In the genomic region with DNA sequence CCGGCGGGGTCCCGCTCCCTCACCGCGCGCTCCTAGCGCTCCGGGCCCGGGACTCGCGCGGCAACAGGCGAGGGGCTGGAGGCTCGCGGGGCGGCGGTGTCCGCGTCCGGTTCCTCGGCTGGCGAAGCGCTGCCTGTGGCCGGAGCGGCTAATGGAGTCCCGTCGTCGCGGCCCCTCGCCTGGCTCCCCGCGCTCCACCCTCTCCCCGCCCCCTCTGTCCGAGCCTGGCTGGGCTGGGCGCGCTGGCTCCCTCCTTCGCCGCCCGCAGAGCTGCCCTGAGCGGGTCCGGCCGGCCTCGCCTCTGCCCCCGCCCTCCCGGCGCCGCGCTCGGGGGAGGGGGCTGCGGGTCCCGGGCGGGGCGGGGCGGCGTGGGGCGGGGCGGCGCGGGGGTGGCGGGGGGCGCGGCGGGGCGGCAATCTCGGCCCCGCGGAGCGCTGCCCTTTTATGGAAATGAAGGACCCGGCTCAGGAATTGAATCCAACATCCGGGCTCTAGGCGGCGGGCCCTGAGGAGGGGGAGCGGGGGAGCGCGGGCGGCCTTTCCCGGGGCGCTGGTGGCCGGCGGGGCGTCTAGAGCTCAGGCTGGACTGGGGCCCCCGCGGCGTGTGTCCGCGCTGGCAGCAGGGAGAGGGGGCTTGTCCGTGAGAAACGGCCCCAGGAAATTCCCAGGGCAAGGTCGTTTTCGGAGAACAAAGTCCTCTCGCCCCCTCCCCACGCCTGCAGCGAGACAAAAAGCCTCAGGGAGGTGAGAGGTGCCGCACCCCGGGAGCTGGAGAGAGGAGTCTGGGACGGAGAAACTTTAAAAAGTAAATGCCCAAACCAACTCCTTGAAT, we compare ENCODE assay signal across 1 cellular context.
TF ChIP-seq lines count a peak whose summit lies in the region.

A gene with protein sequence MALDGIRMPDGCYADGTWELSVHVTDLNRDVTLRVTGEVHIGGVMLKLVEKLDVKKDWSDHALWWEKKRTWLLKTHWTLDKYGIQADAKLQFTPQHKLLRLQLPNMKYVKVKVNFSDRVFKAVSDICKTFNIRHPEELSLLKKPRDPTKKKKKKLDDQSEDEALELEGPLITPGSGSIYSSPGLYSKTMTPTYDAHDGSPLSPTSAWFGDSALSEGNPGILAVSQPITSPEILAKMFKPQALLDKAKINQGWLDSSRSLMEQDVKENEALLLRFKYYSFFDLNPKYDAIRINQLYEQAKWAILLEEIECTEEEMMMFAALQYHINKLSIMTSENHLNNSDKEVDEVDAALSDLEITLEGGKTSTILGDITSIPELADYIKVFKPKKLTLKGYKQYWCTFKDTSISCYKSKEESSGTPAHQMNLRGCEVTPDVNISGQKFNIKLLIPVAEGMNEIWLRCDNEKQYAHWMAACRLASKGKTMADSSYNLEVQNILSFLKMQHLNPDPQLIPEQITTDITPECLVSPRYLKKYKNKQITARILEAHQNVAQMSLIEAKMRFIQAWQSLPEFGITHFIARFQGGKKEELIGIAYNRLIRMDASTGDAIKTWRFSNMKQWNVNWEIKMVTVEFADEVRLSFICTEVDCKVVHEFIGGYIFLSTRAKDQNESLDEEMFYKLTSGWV (minus strand): TSS at position 153 of the 832 bp plus-strand sequence. CDS start 482 bp downstream, outside the sequence.

TF ChIP-seq in HEK293, 187 proteins besides CTCF, POLR2A, EP300 and RAD21 (continued from another document and continues in another):
- TF ChIP-seq ZNF335 (tag by site-specific recombination; conservative IDR thresholded peaks at IDR 0.05) (peak; percentile 67; the same call in 1 of the 2 replicates), ZNF776 (tag by site-specific recombination; IDR thresholded peaks at IDR 0.05; ENCODE audit: borderline replicate concordance) (no peak), ZNF600 (tag by site-specific recombination; IDR thresholded peaks at IDR 0.05) (no peak), ZNF138 (tag by site-specific recombination; IDR thresholded peaks at IDR 0.05; ENCODE audit: borderline replicate concordance) (no peak), ZNF211 (tag by site-specific recombination; IDR thresholded peaks at IDR 0.05; ENCODE audit: low read depth) (no peak), WT1 (tag by site-specific recombination; IDR thresholded peaks at IDR 0.05) (0 out of 2 replicates have a peak, but pooled peaks have one; percentile 32), ZNF692 (tag by site-specific recombination; IDR thresholded peaks at IDR 0.05) (peak; percentile 14; the same call in 1 of the 2 replicates), GLI4 (tag by site-specific recombination; IDR thresholded peaks at IDR 0.05) (no peak), SETDB1 (IDR thresholded peaks at IDR 0.05; ENCODE audit: insufficient read length, low read length) (no peak), ZNF791 (tag by site-specific recombination; IDR thresholded peaks at IDR 0.05) (no peak), ZXDB (tag by site-specific recombination; IDR thresholded peaks at IDR 0.05) (0 out of 2 replicates have a peak, but pooled peaks have one; percentile 13), ZNF843 (tag by site-specific recombination; IDR thresholded peaks at IDR 0.05) (0 out of 2 replicates have a peak, but pooled peaks have one; percentile 14), ZNF660 (tag by site-specific recombination; IDR thresholded peaks at IDR 0.05) (peak; percentile 50; the same call in 1 of the 2 replicates), ZNF785 (tag by site-specific recombination; IDR thresholded peaks at IDR 0.05) (no peak), ZNF350 (tag by site-specific recombination; IDR thresholded peaks at IDR 0.05) (no peak), ZNF830 (tag by site-specific recombination; IDR thresholded peaks at IDR 0.05; ENCODE audit: low read depth) (no peak), ZNF202 (tag by site-specific recombination; IDR thresholded peaks at IDR 0.05; ENCODE audit: borderline replicate concordance) (no peak), ZNF146 (tag by site-specific recombination; IDR thresholded peaks at IDR 0.05) (no peak), ZIC2 (tag by site-specific recombination; IDR thresholded peaks at IDR 0.05) (peak; percentile 66), ZNF398 (tag by site-specific recombination; IDR thresholded peaks at IDR 0.05) (peak; percentile 26), ZNF473 (tag by site-specific recombination; IDR thresholded peaks at IDR 0.05) (no peak), ZNF521 (tag by site-specific recombination; IDR thresholded peaks at IDR 0.05) (no peak), ZNF645 (tag by site-specific recombination; IDR thresholded peaks at IDR 0.05) (no peak), ZNF394 (tag by site-specific recombination; IDR thresholded peaks at IDR 0.05; ENCODE audit: borderline replicate concordance) (no peak), REPIN1 (tag by site-specific recombination; IDR thresholded peaks at IDR 0.05; ENCODE audit: low read depth) (no peak), ELK4 (IDR thresholded peaks at IDR 0.05; ENCODE audit: borderline replicate concordance, low read depth, low read length) (no peak), ZNF366 (tag by site-specific recombination; conservative IDR thresholded peaks at IDR 0.05) (no peak), ZNF121 (tag by site-specific recombination; IDR thresholded peaks at IDR 0.05) (no peak), SP7 (tag by site-specific recombination; IDR thresholded peaks at IDR 0.05) (0 out of 2 replicates have a peak, but pooled peaks have one; percentile 28), KLF10 (tag by site-specific recombination; IDR thresholded peaks at IDR 0.05) (peak; percentile 73; the same call in 1 of the 2 replicates), ZNF561 (tag by site-specific recombination; IDR thresholded peaks at IDR 0.05; ENCODE audit: borderline replicate concordance) (peak; percentile 20; the same call in 1 of the 2 replicates), ZNF560 (tag by site-specific recombination; IDR thresholded peaks at IDR 0.05; ENCODE audit: borderline replicate concordance) (no peak), ZBTB6 (tag by site-specific recombination; IDR thresholded peaks at IDR 0.05) (peak; percentile 16), ZNF76 (tag by site-specific recombination; IDR thresholded peaks at IDR 0.05; ENCODE audit: borderline replicate concordance, low read depth) (peak; percentile 33; the same call in 1 of the 2 replicates), ZNF133 (tag by site-specific recombination; IDR thresholded peaks at IDR 0.05) (no peak), ZNF658 (tag by site-specific recombination; IDR thresholded peaks at IDR 0.05) (no peak), OSR2 (tag by site-specific recombination; IDR thresholded peaks at IDR 0.05) (no peak), BCL11B (tag by site-specific recombination; IDR thresholded peaks at IDR 0.05; ENCODE audit: low read depth) (no peak)
- TF ChIP-seq, protein P1, sequence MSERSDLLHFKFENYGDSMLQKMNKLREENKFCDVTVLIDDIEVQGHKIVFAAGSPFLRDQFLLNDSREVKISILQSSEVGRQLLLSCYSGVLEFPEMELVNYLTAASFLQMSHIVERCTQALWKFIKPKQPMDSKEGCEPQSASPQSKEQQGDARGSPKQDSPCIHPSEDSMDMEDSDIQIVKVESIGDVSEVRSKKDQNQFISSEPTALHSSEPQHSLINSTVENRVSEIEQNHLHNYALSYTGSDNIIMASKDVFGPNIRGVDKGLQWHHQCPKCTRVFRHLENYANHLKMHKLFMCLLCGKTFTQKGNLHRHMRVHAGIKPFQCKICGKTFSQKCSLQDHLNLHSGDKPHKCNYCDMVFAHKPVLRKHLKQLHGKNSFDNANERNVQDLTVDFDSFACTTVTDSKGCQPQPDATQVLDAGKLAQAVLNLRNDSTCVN (tag by site-specific recombination; optimal IDR thresholded peaks at IDR 0.05): peak; percentile 76
- TF ChIP-seq, protein P2, sequence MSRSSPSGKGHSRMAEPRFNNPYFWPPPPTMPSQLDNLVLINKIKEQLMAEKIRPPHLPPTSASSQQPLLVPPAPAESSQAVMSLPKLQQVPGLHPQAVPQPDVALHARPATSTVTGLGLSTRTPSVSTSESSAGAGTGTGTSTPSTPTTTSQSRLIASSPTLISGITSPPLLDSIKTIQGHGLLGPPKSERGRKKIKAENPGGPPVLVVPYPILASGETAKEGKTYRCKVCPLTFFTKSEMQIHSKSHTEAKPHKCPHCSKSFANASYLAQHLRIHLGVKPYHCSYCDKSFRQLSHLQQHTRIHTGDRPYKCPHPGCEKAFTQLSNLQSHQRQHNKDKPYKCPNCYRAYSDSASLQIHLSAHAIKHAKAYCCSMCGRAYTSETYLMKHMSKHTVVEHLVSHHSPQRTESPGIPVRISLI (tag by site-specific recombination; IDR thresholded peaks at IDR 0.05): no peak
- TF ChIP-seq, protein P3, sequence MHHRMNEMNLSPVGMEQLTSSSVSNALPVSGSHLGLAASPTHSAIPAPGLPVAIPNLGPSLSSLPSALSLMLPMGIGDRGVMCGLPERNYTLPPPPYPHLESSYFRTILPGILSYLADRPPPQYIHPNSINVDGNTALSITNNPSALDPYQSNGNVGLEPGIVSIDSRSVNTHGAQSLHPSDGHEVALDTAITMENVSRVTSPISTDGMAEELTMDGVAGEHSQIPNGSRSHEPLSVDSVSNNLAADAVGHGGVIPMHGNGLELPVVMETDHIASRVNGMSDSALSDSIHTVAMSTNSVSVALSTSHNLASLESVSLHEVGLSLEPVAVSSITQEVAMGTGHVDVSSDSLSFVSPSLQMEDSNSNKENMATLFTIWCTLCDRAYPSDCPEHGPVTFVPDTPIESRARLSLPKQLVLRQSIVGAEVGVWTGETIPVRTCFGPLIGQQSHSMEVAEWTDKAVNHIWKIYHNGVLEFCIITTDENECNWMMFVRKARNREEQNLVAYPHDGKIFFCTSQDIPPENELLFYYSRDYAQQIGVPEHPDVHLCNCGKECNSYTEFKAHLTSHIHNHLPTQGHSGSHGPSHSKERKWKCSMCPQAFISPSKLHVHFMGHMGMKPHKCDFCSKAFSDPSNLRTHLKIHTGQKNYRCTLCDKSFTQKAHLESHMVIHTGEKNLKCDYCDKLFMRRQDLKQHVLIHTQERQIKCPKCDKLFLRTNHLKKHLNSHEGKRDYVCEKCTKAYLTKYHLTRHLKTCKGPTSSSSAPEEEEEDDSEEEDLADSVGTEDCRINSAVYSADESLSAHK (tag by site-specific recombination; IDR thresholded peaks at IDR 0.05): no peak
- TF ChIP-seq, protein P4, sequence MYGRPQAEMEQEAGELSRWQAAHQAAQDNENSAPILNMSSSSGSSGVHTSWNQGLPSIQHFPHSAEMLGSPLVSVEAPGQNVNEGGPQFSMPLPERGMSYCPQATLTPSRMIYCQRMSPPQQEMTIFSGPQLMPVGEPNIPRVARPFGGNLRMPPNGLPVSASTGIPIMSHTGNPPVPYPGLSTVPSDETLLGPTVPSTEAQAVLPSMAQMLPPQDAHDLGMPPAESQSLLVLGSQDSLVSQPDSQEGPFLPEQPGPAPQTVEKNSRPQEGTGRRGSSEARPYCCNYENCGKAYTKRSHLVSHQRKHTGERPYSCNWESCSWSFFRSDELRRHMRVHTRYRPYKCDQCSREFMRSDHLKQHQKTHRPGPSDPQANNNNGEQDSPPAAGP (tag by site-specific recombination; IDR thresholded peaks at IDR 0.05): no peak
- TF ChIP-seq, protein P5, sequence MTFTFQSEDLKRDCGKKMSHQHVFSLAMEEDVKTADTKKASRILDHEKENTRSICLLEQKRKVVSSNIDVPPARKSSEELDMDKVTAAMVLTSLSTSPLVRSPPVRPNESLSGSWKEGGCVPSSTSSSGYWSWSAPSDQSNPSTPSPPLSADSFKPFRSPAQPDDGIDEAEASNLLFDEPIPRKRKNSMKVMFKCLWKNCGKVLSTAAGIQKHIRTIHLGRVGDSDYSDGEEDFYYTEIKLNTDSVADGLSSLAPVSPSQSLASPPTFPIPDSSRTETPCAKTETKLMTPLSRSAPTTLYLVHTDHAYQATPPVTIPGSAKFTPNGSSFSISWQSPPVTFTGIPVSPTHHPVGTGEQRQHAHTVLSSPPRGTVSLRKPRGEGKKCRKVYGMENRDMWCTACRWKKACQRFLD (tag by site-specific recombination; IDR thresholded peaks at IDR 0.05): no peak
